Comparison of ENCODE assay signal across 9 cellular contexts in genomic region chr21:25457411-25457810, GRCh38.
A peak's percentile ranks its signal among the peaks of the same experiment; 100 is the strongest.
DNase-seq lines count a peak whose midpoint lies in the region; ATAC-seq and TF ChIP-seq lines count a peak whose summit lies in the region.
"Had no signal": no experiment of that assay in that cellular context is flagged by ENCODE, and none has a peak within 500 bp of the region (broad histone marks: within the 10 kb centered on the region; RNA-seq: fewer than 3 reads in every experiment).

No MANE protein-coding gene starts in this region.

- H3K27ac ChIP-seq in CD4-positive, alpha-beta memory T cell (ENCODE audit: low read depth, low read length): peak overlapping the region; percentile 57

- H3K27me3 Mint-ChIP-seq in CD4-positive, alpha-beta memory T cell: no peaks in the 10 kb centered on the region

- no peaks in the 10 kb centered on the region for H3K27me3 ChIP-seq in CD4-positive, alpha-beta memory T cell (ENCODE audit: insufficient read depth, low read length)

- H3K36me3 ChIP-seq in CD4-positive, alpha-beta memory T cell (ENCODE audit: insufficient read depth, low read length): no peaks in the 10 kb centered on the region

- intact Hi-C loops in CD4-positive, alpha-beta memory T cell (cut with micrococcal nuclease): loop anchor here (2.0 kb wide), 3 partner anchors 103 to 277 kb away; partner anchors contain the start of genes ATP5PF and GABPA
- intact Hi-C loops in left colon (cut with DNase I, micrococcal nuclease): no loop called here

- no peak overlapping the region for H3K4me3 ChIP-seq in CD4-positive, alpha-beta memory T cell (ENCODE audit: low read length in 2 of 2)
- H3K4me3 ChIP-seq in WI38 (ENCODE audit: low read depth, low read length): peak overlapping the region; percentile 7; the same call in 1 of the 2 replicates
- H3K4me3 ChIP-seq: K562 had no signal

- peak in 4 of 5 donors; percentile 46 to 69 (median 61) for DNase-seq in CD4-positive, alpha-beta memory T cell
- DNase-seq in left lobe of liver (ENCODE audit: low spot score) (no peak), left colon (no peak), nucleus accumbens (lab: John Stamatoyannopoulos, UW) (no peak), NCI-H82 (lab: John Stamatoyannopoulos, UW) (no peak)

- ATAC-seq in GM19438 (IDR thresholded peaks at IDR 0.05; ENCODE audit: low read depth, unreplicated experiment) (peak; percentile 64), HG03442 (IDR thresholded peaks at IDR 0.05; ENCODE audit: unreplicated experiment) (peak; percentile 68), left lobe of liver (peak; percentile 27), left colon (no peak)
- ATAC-seq: K562 had no signal

- H3K9me3 ChIP-seq in CD4-positive, alpha-beta memory T cell (ENCODE audit: control insufficient read depth in 1 of 2, low read length in 2 of 2): no peaks in the 10 kb centered on the region

- H3K9me3 Mint-ChIP-seq in CD4-positive, alpha-beta memory T cell: peaks cover 0 to 5% (median 0%) of the 10 kb centered on the region in 8 donors

- H3K4me3 Mint-ChIP-seq in CD4-positive, alpha-beta memory T cell: peak overlapping the region; percentile 72 to 93 (median 85)

- H3K4me1 Mint-ChIP-seq in CD4-positive, alpha-beta memory T cell: peaks cover 17 to 23% (median 20%) of the 10 kb centered on the region in 4 donors

- H3K27ac Mint-ChIP-seq in CD4-positive, alpha-beta memory T cell: peak overlapping the region; percentile 54 to 98 (median 94)

- no peak for TF ChIP-seq CTCF in WI38 (IDR thresholded peaks at IDR 0.05; ENCODE audit: low read depth, low read length)

- CTCF ChIA-PET in CD4-positive, alpha-beta memory T cell (lab: Charles Lee; ENCODE audit: partially characterized antibody): interaction anchor here (1.3 kb wide), 1 partner anchor 12 kb away, joined by 3 read pairs; no protein-coding TSS in a partner anchor

- peaks cover 10% of the 10 kb centered on the region for H3K4me1 ChIP-seq in CD4-positive, alpha-beta memory T cell (ENCODE audit: insufficient read depth, low read length)

- POLR2A ChIA-PET in CD4-positive, alpha-beta memory T cell (lab: Charles Lee; ENCODE audit: partially characterized antibody): no interaction called here

- H3K36me3 Mint-ChIP-seq in CD4-positive, alpha-beta memory T cell: no peaks in the 10 kb centered on the region

Comparison
In these comparisons a context has a peak if more than half of its experiments do, and no peak if none do; other contexts are left out.
1. DNase-seq: peak in CD4-positive, alpha-beta memory T cell (4 of 5); none in left lobe of liver (single experiment), left colon (0 of 2), nucleus accumbens (0 of 56) and NCI-H82 (single experiment).